In the genomic region with DNA sequence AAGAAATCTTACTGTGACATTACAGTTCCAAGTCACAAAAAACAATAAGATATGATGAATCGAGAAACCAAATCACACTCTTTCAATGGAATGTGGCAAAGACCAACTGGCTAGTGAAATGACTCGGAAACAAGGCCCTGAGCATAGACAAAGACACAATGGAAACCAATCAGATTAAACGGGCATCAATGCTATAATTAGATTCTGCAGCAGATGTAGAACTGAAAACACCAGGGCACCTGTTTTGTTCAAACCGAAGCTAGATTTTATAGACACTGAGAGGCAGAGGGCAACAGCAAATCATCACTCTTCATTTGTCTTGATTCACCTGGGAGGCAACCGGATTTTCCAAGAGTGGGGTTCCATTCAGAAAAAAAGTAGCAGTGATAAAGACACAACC, we compare ENCODE assay signal across 24 cellular contexts.
DNase-seq lines count a peak whose midpoint lies in the region; ATAC-seq and TF ChIP-seq lines count a peak whose summit lies in the region.
"Had no signal": no experiment of that assay in that cellular context is flagged by ENCODE, and none has a peak within 500 bp of the region (broad histone marks: within the 10 kb centered on the region; RNA-seq: fewer than 3 reads in every experiment).

No MANE protein-coding gene starts in this region.

- H3K27me3 ChIP-seq in BLaER1 (no peaks in the 10 kb centered on the region), KMS-11 (ENCODE audit: insufficient read depth, low read depth) (no peaks in the 10 kb centered on the region), SK-N-SH (ENCODE audit: insufficient read depth) (no peaks in the 10 kb centered on the region)
- H3K27me3 ChIP-seq: esophagus squamous epithelium, SJSA1, thyroid gland had no signal

- CTCF ChIA-PET in SK-N-SH (lab: Yijun Ruan, JAX): interaction anchor here (1.3 kb wide), 2 partner anchors 17 to 242 kb away, joined by 3 to 5 read pairs; no protein-coding TSS in a partner anchor
- CTCF ChIA-PET in activated CD4-positive, alpha-beta memory T cell treated with anti-CD3 and anti-CD28 coated beads, Interleukin-2, amount 10 ng/mL, durations not matched to agents 7 days and 5 days (lab: Charles Lee): no interaction called here

- H3K9me2 ChIP-seq in SK-N-SH: no peaks in the 10 kb centered on the region

- H3K9me3 Mint-ChIP-seq in activated CD4-positive, alpha-beta memory T cell treated with anti-CD3 and anti-CD28 coated beads, Interleukin-2, amount 10 ng/mL, durations not matched to agents 7 days and 5 days: no peaks in the 10 kb centered on the region
- H3K9me3 Mint-ChIP-seq: activated CD4-positive, alpha-beta T cell treated with anti-CD3 and anti-CD28 coated beads, Interleukin-2, amount 10 ng/mL, durations not matched to agents 24 days and 14 days; activated T-helper 2 cell treated with anti-CD3 and anti-CD28 coated beads, Interferon-gamma antibody, Interleukin-2, Interleukin-4, amounts not matched to agents 10 μg/mL and 5 μg/mL and 100 μg/mL, durations not matched to agents 14 hours and 24 hours and 36 hours; CD4-positive, CD25-positive, alpha-beta regulatory T cell; effector memory CD8-positive, alpha-beta T cell; nephron had no signal

- H3K27ac Mint-ChIP-seq in activated CD4-positive, alpha-beta memory T cell treated with anti-CD3 and anti-CD28 coated beads, Interleukin-2, amount 10 ng/mL, durations not matched to agents 7 days and 5 days: no peak overlapping the region
- H3K27ac Mint-ChIP-seq: activated CD4-positive, alpha-beta T cell treated with anti-CD3 and anti-CD28 coated beads, Interleukin-2, amount 10 ng/mL, durations not matched to agents 24 days and 14 days; activated T-helper 2 cell treated with anti-CD3 and anti-CD28 coated beads, Interferon-gamma antibody, Interleukin-2, Interleukin-4, amounts not matched to agents 10 μg/mL and 5 μg/mL and 100 μg/mL, durations not matched to agents 14 hours and 24 hours and 36 hours; CD4-positive, CD25-positive, alpha-beta regulatory T cell; effector memory CD8-positive, alpha-beta T cell; GM23338; nephron had no signal

- ATAC-seq in GM19467 (IDR thresholded peaks at IDR 0.05; ENCODE audit: unreplicated experiment): no peak
- ATAC-seq: effector memory CD8-positive, alpha-beta T cell; GM23338; Panc1 had no signal

- H3K79me2 ChIP-seq in KMS-11 (ENCODE audit: insufficient read depth, low read depth): no peaks in the 10 kb centered on the region
- H3K79me2 ChIP-seq in SK-N-SH (ENCODE audit: insufficient read depth): no peaks in the 10 kb centered on the region

- H3K36me3 ChIP-seq in BLaER1 (no peaks in the 10 kb centered on the region), KMS-11 (ENCODE audit: insufficient read depth) (no peaks in the 10 kb centered on the region), SK-N-SH (replicated peaks in 1 of 2; ENCODE audit: control insufficient read depth in 1 of 2, insufficient read depth in 2 of 2, low read length in 1 of 2) (no peaks in the 10 kb centered on the region)
- H3K36me3 ChIP-seq: esophagus squamous epithelium, prostate gland, SJSA1, thyroid gland had no signal

- no peaks in the 10 kb centered on the region for H3K4me1 Mint-ChIP-seq in activated CD4-positive, alpha-beta memory T cell treated with anti-CD3 and anti-CD28 coated beads, Interleukin-2, amount 10 ng/mL, durations not matched to agents 7 days and 5 days
- H3K4me1 Mint-ChIP-seq: activated CD4-positive, alpha-beta T cell treated with anti-CD3 and anti-CD28 coated beads, Interleukin-2, amount 10 ng/mL, durations not matched to agents 24 days and 14 days; CD4-positive, CD25-positive, alpha-beta regulatory T cell; nephron had no signal

- H4K20me1 ChIP-seq in BLaER1: no peaks in the 10 kb centered on the region
- H4K20me1 ChIP-seq in KMS-11 (ENCODE audit: insufficient read depth): no peaks in the 10 kb centered on the region
- H4K20me1 ChIP-seq in SK-N-SH (ENCODE audit: insufficient read depth): no peaks in the 10 kb centered on the region

- peak in 1 of 2 experiments; percentile 44; a peak in 1 of 4 replicates for TF ChIP-seq EP300 in SK-N-SH (IDR thresholded peaks at IDR 0.05; ENCODE audit: borderline replicate concordance in 1 of 2, low read depth in 1 of 2, low read length in 1 of 2)

- H3K4me2 ChIP-seq in BLaER1 (0 out of 2 replicates have a peak overlapping the region, but pooled peaks have one; percentile 3), KMS-11 (peak overlapping the region; percentile 77), SK-N-SH (no peak overlapping the region)
- H3K4me2 ChIP-seq: GM23338 had no signal

- H3K9ac ChIP-seq in BLaER1: no peak overlapping the region
- H3K9ac ChIP-seq in KMS-11: peak overlapping the region; percentile 34; the same call in 1 of the 2 replicates
- H3K9ac ChIP-seq in SK-N-SH: no peak overlapping the region

- TF ChIP-seq CTCF in KMS-11 (conservative IDR thresholded peaks at IDR 0.05; ENCODE audit: low read depth, low read length): no peak
- TF ChIP-seq CTCF in SK-N-SH (IDR thresholded peaks at IDR 0.05): no peak

- no peaks in the 10 kb centered on the region for H3K9me3 ChIP-seq in BLaER1
- H3K9me3 ChIP-seq in SK-N-SH: no peaks in the 10 kb centered on the region
- H3K9me3 ChIP-seq: esophagus squamous epithelium, prostate gland, SJSA1, thyroid gland had no signal

- no peaks in the 10 kb centered on the region for H3F3A ChIP-seq in SK-N-SH (replicated peaks; ENCODE audit: insufficient read depth)

- no peak overlapping the region for H3K4me3 ChIP-seq in BLaER1
- no peak overlapping the region for H3K4me3 ChIP-seq in KMS-11 (IDR thresholded peaks at IDR 0.05; ENCODE audit: insufficient read depth, low read depth, low read length)
- H3K4me3 ChIP-seq in SK-N-SH (ENCODE audit: low read depth in 2 of 2, low read length in 1 of 2): no peak overlapping the region
- H3K4me3 ChIP-seq: esophagus squamous epithelium, GM23338, prostate gland, SJSA1, thyroid gland had no signal

- POLR2A ChIA-PET in SK-N-SH (lab: Yijun Ruan, JAX): interaction anchor here (0.5 kb wide), 1 partner anchor 89 kb away, joined by 7 read pairs; no protein-coding TSS in a partner anchor
- POLR2A ChIA-PET in activated CD4-positive, alpha-beta memory T cell treated with anti-CD3 and anti-CD28 coated beads, Interleukin-2, amount 10 ng/mL, durations not matched to agents 7 days and 5 days (lab: Charles Lee): no interaction called here

- no peak for TF ChIP-seq RAD21 in SK-N-SH (IDR thresholded peaks at IDR 0.05; ENCODE audit: low read length)

- no peaks in the 10 kb centered on the region for H3K36me3 Mint-ChIP-seq in activated CD4-positive, alpha-beta memory T cell treated with anti-CD3 and anti-CD28 coated beads, Interleukin-2, amount 10 ng/mL, durations not matched to agents 7 days and 5 days (ENCODE audit: low read depth)
- H3K36me3 Mint-ChIP-seq: CD4-positive, CD25-positive, alpha-beta regulatory T cell had no signal

- no peak overlapping the region for H3K27ac ChIP-seq in BLaER1
- H3K27ac ChIP-seq in KMS-11: peak overlapping the region; percentile 74
- no peak overlapping the region for H3K27ac ChIP-seq in SK-N-SH (ENCODE audit: low read depth in 2 of 2, low read length in 1 of 2)
- H3K27ac ChIP-seq: esophagus squamous epithelium, prostate gland, SJSA1, thyroid gland had no signal

- 38% methylated on average over 5 of the region's 5 CpGs for WGBS in SK-N-SH (ENCODE audit: low lambda C conversion rate)

- DNase-seq in NCI-H69 (lab: John Stamatoyannopoulos, UW) (peak; percentile 87), SK-N-SH (peak; percentile 49), 8988T (no peak), H4 (ENCODE audit: low spot score) (no peak)
- no peak for DNase-seq in activated CD4-positive, alpha-beta memory T cell treated with anti-CD3 and anti-CD28 coated beads, Interleukin-2, amount 10 ng/mL, durations not matched to agents 7 days and 5 days
- DNase-seq: activated CD4-positive, alpha-beta T cell treated with anti-CD3 and anti-CD28 coated beads, Interleukin-2, amount 10 ng/mL, durations not matched to agents 24 days and 14 days; CD4-positive, CD25-positive, alpha-beta regulatory T cell; effector memory CD8-positive, alpha-beta T cell; esophagus squamous epithelium; Karpas-422; mesenchymal stem cell; stimulated activated CD4-positive, alpha-beta T cell treated with anti-CD3 and anti-CD28 coated beads, Interleukin-2, amount 100 ng/mL, for 24 hours; stimulated activated naive CD4-positive, alpha-beta T cell treated with Interleukin-2 at 50 U/mL for 16 hours; T-helper 2 cell; thyroid gland had no signal

- H2AFZ ChIP-seq in KMS-11 (ENCODE audit: low read depth) (peak overlapping the region; percentile 41; the same call in 1 of the 2 replicates), SK-N-SH (ENCODE audit: low read depth) (no peak overlapping the region)
- H2AFZ ChIP-seq: GM23338 had no signal

- H3K4me1 ChIP-seq in BLaER1 (peaks cover 8% of the 10 kb centered on the region; the same call in 1 of the 2 replicates), KMS-11 (ENCODE audit: low read depth, poor library complexity, severe bottlenecking) (peaks cover 47% of the 10 kb centered on the region), SK-N-SH (ENCODE audit: control insufficient read depth in 1 of 2, insufficient read depth in 2 of 2, low read depth in 1 of 2, low read length in 1 of 2) (no peaks in the 10 kb centered on the region; a peak in 1 of 4 replicates)
- H3K4me1 ChIP-seq: prostate gland, SJSA1, thyroid gland had no signal

- no peak overlapping the region for H3K4me3 Mint-ChIP-seq in activated CD4-positive, alpha-beta memory T cell treated with anti-CD3 and anti-CD28 coated beads, Interleukin-2, amount 10 ng/mL, durations not matched to agents 7 days and 5 days
- H3K4me3 Mint-ChIP-seq: activated CD4-positive, alpha-beta T cell treated with anti-CD3 and anti-CD28 coated beads, Interleukin-2, amount 10 ng/mL, durations not matched to agents 24 days and 14 days; CD4-positive, CD25-positive, alpha-beta regulatory T cell; effector memory CD8-positive, alpha-beta T cell; GM23338; nephron had no signal

- H3K27me3 Mint-ChIP-seq in activated CD4-positive, alpha-beta memory T cell treated with anti-CD3 and anti-CD28 coated beads, Interleukin-2, amount 10 ng/mL, durations not matched to agents 7 days and 5 days: no peaks in the 10 kb centered on the region
- H3K27me3 Mint-ChIP-seq: activated CD4-positive, alpha-beta T cell treated with anti-CD3 and anti-CD28 coated beads, Interleukin-2, amount 10 ng/mL, durations not matched to agents 24 days and 14 days; effector memory CD8-positive, alpha-beta T cell had no signal

TF ChIP-seq in SK-N-SH, 30 proteins besides CTCF, POLR2A, EP300 and RAD21:
- TF ChIP-seq TCF12 (IDR thresholded peaks at IDR 0.05) (no peak), RCOR1 (IDR thresholded peaks at IDR 0.05; ENCODE audit: low read length) (0 out of 2 replicates have a peak, but pooled peaks have one; percentile 9), GATA2 (CRISPR knock-in tag; IDR thresholded peaks at IDR 0.05) (0 out of 2 replicates have a peak, but pooled peaks have one; percentile 8)

Comparison
In these comparisons a context has a peak if more than half of its experiments do, and no peak if none do; other contexts are left out.
1. DNase-seq: peak in NCI-H69 (single experiment) and SK-N-SH (single experiment); none in 8988T (single experiment), H4 (single experiment) and activated CD4-positive, alpha-beta memory T cell treated with anti-CD3 and anti-CD28 coated beads, Interleukin-2, amount 10 ng/mL, durations not matched to agents 7 days and 5 days (single experiment).